In genomic region chr3:47103619-47104018, GRCh38 we compare ENCODE assay signal across 1 cellular context.
A peak's percentile ranks its signal among the peaks of the same experiment; 100 is the strongest.
TF ChIP-seq lines count a peak whose summit lies in the region.

No MANE protein-coding gene starts in this region.

TF ChIP-seq in HepG2, 621 proteins besides CTCF, POLR2A, EP300 and RAD21 (continued from another document):
- 0 out of 2 replicates have a peak, but pooled peaks have one; percentile 21 for TF ChIP-seq PAXIP1 (CRISPR knock-in tag; conservative IDR thresholded peaks at IDR 0.05)
- peak; percentile 41; the same call in 1 of the 2 replicates for TF ChIP-seq NCOR1 (IDR thresholded peaks at IDR 0.05; ENCODE audit: borderline replicate concordance, low read length)
- no peak for TF ChIP-seq SOX13 (IDR thresholded peaks at IDR 0.05)
- TF ChIP-seq SOX13 (CRISPR knock-in tag; conservative IDR thresholded peaks at IDR 0.05 in 1 of 2, IDR thresholded peaks at IDR 0.05 in 1 of 2), result 0 out of 4 replicates have a peak, but pooled peaks of 1 of the 2 experiments have one; percentile 13
- no peak for TF ChIP-seq NFRKB (IDR thresholded peaks at IDR 0.05)
- 0 out of 2 replicates have a peak, but pooled peaks have one; percentile 11 for TF ChIP-seq MIXL1 (CRISPR knock-in tag; IDR thresholded peaks at IDR 0.05)
- TF ChIP-seq ZNF780A (CRISPR knock-in tag; IDR thresholded peaks at IDR 0.05), result no peak
- no peak for TF ChIP-seq SALL1 (CRISPR knock-in tag; IDR thresholded peaks at IDR 0.05)
- TF ChIP-seq FOXP4 (CRISPR knock-in tag; IDR thresholded peaks at IDR 0.05), result peak; percentile 20; the same call in 1 of the 2 replicates
- TF ChIP-seq KAT2B (IDR thresholded peaks at IDR 0.05; ENCODE audit: borderline replicate concordance, low read depth, low read length), result no peak
- TF ChIP-seq FOSL1 (CRISPR knock-in tag; IDR thresholded peaks at IDR 0.05; ENCODE audit: borderline replicate concordance), result no peak
- TF ChIP-seq RBM22 (optimal IDR thresholded peaks at IDR 0.05; ENCODE audit: low read length), result peak; percentile 29
- peak; percentile 88 for TF ChIP-seq HNF1A (IDR thresholded peaks at IDR 0.05; ENCODE audit: low read depth)
- TF ChIP-seq HNF1A (CRISPR knock-in tag; IDR thresholded peaks at IDR 0.05; ENCODE audit: borderline replicate concordance), result peak; percentile 82; the same call in 1 of the 2 replicates
- TF ChIP-seq ZNF740 (CRISPR knock-in tag; IDR thresholded peaks at IDR 0.05), result no peak
- TF ChIP-seq ZBTB43 (CRISPR knock-in tag; conservative IDR thresholded peaks at IDR 0.05), result 0 out of 2 replicates have a peak, but pooled peaks have one; percentile 37
- no peak for TF ChIP-seq ZNF597 (CRISPR knock-in tag; IDR thresholded peaks at IDR 0.05)
- TF ChIP-seq ARID5B (CRISPR knock-in tag; IDR thresholded peaks at IDR 0.05), result 0 out of 2 replicates have a peak, but pooled peaks have one; percentile 20
- TF ChIP-seq ZNF720 (CRISPR knock-in tag; IDR thresholded peaks at IDR 0.05), result no peak
- peak; percentile 36; the same call in 1 of the 2 replicates for TF ChIP-seq ARID3A (IDR thresholded peaks at IDR 0.05; ENCODE audit: low read depth, low read length)
- peak; percentile 55; the same call in 1 of the 2 replicates for TF ChIP-seq SAP130 (CRISPR knock-in tag; IDR thresholded peaks at IDR 0.05; ENCODE audit: low read depth)
